Comparison of ENCODE assay signal across 8 cellular contexts in the genomic region with DNA sequence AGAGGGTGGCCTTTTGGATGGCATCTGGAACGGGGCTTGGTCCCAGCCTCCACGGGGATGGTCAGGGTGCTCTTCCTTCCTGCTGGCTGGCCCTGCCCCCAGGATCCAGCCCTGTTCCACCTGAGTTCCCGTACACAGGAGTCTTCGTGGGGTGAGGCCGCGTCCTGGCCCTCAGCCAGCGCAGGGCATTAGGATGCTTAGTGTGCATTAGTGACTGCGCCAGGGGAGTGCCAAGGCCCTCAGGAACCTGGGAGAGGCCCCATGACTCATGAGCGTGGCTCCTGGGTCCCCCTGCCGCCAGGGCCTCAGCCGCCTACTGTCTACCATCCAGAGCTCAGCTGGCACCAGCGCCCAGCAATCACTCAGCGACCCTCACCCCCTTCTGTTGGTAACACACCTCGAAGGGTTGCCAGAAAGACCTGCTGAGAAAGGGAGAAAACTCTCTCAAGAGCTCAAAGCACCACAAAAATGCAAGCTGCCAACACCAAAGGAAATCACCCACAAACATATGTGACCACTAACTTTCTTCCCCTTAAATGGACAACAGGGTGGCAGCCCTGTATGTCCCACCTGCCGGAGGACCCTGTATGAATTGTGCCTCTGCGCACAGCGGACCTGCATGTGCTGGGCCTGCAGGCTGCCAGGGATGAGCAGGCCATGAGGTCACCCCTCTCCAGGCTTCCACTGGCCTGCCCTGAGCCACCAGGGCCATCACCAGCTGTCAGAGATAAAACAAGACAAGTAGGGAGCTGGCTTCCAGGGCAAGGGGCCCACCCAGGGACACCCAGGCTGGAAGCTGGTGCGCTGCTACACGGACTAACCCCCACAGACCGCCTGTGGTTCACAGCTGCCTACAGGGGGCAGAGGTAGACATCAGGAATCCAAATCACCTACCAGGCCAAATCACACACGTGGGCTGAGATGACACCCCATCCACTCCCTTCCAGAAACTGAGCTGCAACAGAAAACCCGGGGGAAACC. TPM values are rescaled to one million over a fixed set of nuclear protein-coding genes. Genes with fewer than 3 reads are reported as not detected.
DNase-seq lines count a peak whose midpoint lies in the region; ATAC-seq and TF ChIP-seq lines count a peak whose summit lies in the region.

No MANE protein-coding gene starts in this region.

- H3K27me3 ChIP-seq in DND-41 (ENCODE audit: insufficient read depth, low read length, poor library complexity) (no peaks in the 10 kb centered on the region), gastrocnemius medialis (no peaks in the 10 kb centered on the region)
- H3K27me3 ChIP-seq in effector memory CD4-positive, alpha-beta T cell (replicated peaks; ENCODE audit: control insufficient read depth, insufficient read depth, low read length, poor library complexity, severe bottlenecking): no peaks in the 10 kb centered on the region

- no peaks in the 10 kb centered on the region for H3K36me3 Mint-ChIP-seq in osteocyte (ENCODE audit: unreplicated experiment)

- H3K4me1 ChIP-seq in DND-41 (ENCODE audit: insufficient read depth, low read length): no peaks in the 10 kb centered on the region
- H3K4me1 ChIP-seq in gastrocnemius medialis: peaks cover 72 to 82% of the 10 kb centered on the region in 2 donors
- no peaks in the 10 kb centered on the region for H3K4me1 ChIP-seq in effector memory CD4-positive, alpha-beta T cell (ENCODE audit: control insufficient read depth, insufficient read depth, low read length, poor library complexity, severe bottlenecking)

- no peak overlapping the region for H3K4me3 ChIP-seq in DND-41 (ENCODE audit: low read depth in 1 of 2, low read length in 2 of 2)
- H3K4me3 ChIP-seq in gastrocnemius medialis: no peak overlapping the region
- no peak overlapping the region for H3K4me3 ChIP-seq in effector memory CD4-positive, alpha-beta T cell (ENCODE audit: insufficient read depth, low read depth, low read length, poor library complexity, severe bottlenecking)

- H3K36me3 ChIP-seq in DND-41 (ENCODE audit: insufficient read depth, low read length) (no peaks in the 10 kb centered on the region), gastrocnemius medialis (no peaks in the 10 kb centered on the region)
- no peaks in the 10 kb centered on the region for H3K36me3 ChIP-seq in effector memory CD4-positive, alpha-beta T cell (ENCODE audit: control insufficient read depth, insufficient read depth, low read length)

- H4K20me1 ChIP-seq in DND-41 (ENCODE audit: insufficient read depth, low read length): peaks cover 88% of the 10 kb centered on the region

- H3K4me2 ChIP-seq in DND-41 (ENCODE audit: insufficient read depth, low read length): no peak overlapping the region

- H3K9me3 ChIP-seq in DND-41 (ENCODE audit: insufficient read depth, low read length, severe bottlenecking) (no peaks in the 10 kb centered on the region), gastrocnemius medialis (no peaks in the 10 kb centered on the region)
- no peaks in the 10 kb centered on the region for H3K9me3 ChIP-seq in effector memory CD4-positive, alpha-beta T cell (ENCODE audit: control insufficient read depth, low read length)

- no peaks in the 10 kb centered on the region for H3K27me3 Mint-ChIP-seq in osteocyte (ENCODE audit: unreplicated experiment)

- no peak overlapping the region for H3K4me3 Mint-ChIP-seq in osteocyte (ENCODE audit: unreplicated experiment)

- TF ChIP-seq CTCF in DND-41 (IDR thresholded peaks at IDR 0.05; ENCODE audit: borderline replicate concordance, extremely low read depth, low read length, poor library complexity, severe bottlenecking) (peak; percentile 40), osteocyte (IDR thresholded peaks at IDR 0.05) (no peak), gastrocnemius medialis (IDR thresholded peaks at IDR 0.05 in 4 of 5, conservative IDR thresholded peaks at IDR 0.05 in 1 of 5) (peak in 1 of 5 experiments; percentile 10)

- H3K9ac ChIP-seq in DND-41 (ENCODE audit: low read depth, low read length): no peak overlapping the region

- DNase-seq in DND-41 (peak; percentile 21), NCI-H2107 (lab: John Stamatoyannopoulos, UW) (peak; percentile 70), epithelial cell of prostate (ENCODE audit: low read depth, low spot score) (peak; percentile 51), osteocyte (ENCODE audit: extremely low spot score, unreplicated experiment) (no peak), gastrocnemius medialis (no peak)
- no peak for DNase-seq in activated effector memory CD4-positive, alpha-beta T cell treated with Interleukin-2 at 50 U/mL for 16 hours
- no peak for DNase-seq in effector memory CD4-positive, alpha-beta T cell

- ATAC-seq in DND-41 (ENCODE audit: insufficient read depth, low read depth) (peak; percentile 53; the same call in 2 of the 3 replicates), gastrocnemius medialis (no peak), HG03025 (IDR thresholded peaks at IDR 0.05; ENCODE audit: low FRiP score, unreplicated experiment) (no peak)

- H3K4me1 Mint-ChIP-seq in osteocyte (ENCODE audit: unreplicated experiment): peaks cover 68% of the 10 kb centered on the region

- no peaks in the 10 kb centered on the region for H3K9me3 Mint-ChIP-seq in osteocyte (ENCODE audit: unreplicated experiment)

- in situ Hi-C loops in gastrocnemius medialis (cut with MboI; ENCODE audit: low sequenced_read_pairs in 4 of 4): no loop called here

- H3K27ac Mint-ChIP-seq in osteocyte (ENCODE audit: unreplicated experiment): peak overlapping the region; percentile 81

- intact Hi-C loops in gastrocnemius medialis (cut with DNase I; ENCODE audit: low total_unique reads): no loop called here

- H3K27ac ChIP-seq in DND-41 (ENCODE audit: low read length) (no peak overlapping the region), epithelial cell of prostate (peak overlapping the region; percentile 86), gastrocnemius medialis (no peak overlapping the region)
- H3K27ac ChIP-seq in effector memory CD4-positive, alpha-beta T cell (ENCODE audit: insufficient read depth, low read length, poor library complexity, severe bottlenecking): no peak overlapping the region

- H3K79me2 ChIP-seq in DND-41 (ENCODE audit: insufficient read depth, low read length): peaks cover 5% of the 10 kb centered on the region

- TF ChIP-seq POLR2A in gastrocnemius medialis (IDR thresholded peaks at IDR 0.05): no peak

- H2AFZ ChIP-seq in DND-41 (ENCODE audit: low read depth, low read length): no peak overlapping the region

RNA-seq across cellular contexts. Expression of gene CCDC85C, which starts 28.7 kb away (rescaled TPM):
- total RNA-seq in osteocyte (4.4 and 5.1 TPM in 2 replicates), gastrocnemius medialis (10 to 100 TPM in 3 of 4 donors, 1 to 10 TPM in 1; 7.9 to 32.8 (median 15.4) TPM)

Comparison
In these comparisons a context has a peak if more than half of its experiments do, and no peak if none do; other contexts are left out.
1. DNase-seq: peak in DND-41 (single experiment), NCI-H2107 (single experiment) and epithelial cell of prostate (single experiment); none in osteocyte (single experiment), activated effector memory CD4-positive, alpha-beta T cell treated with Interleukin-2 at 50 U/mL for 16 hours (single experiment), gastrocnemius medialis (0 of 2) and effector memory CD4-positive, alpha-beta T cell (0 of 3).